In genomic region chr4:141117935-141118334, GRCh38 we compare ENCODE assay signal across 31 cellular contexts. TPM values are rescaled to one million over a fixed set of nuclear protein-coding genes. Genes with fewer than 3 reads are reported as not detected.
"Had no signal": no experiment of that assay in that cellular context is flagged by ENCODE, and none has a peak within 500 bp of the region (broad histone marks: within the 10 kb centered on the region; RNA-seq: fewer than 3 reads in every experiment).

No MANE protein-coding gene starts in this region.

- ATAC-seq: activated CD4-positive, alpha-beta T cell treated with anti-CD3 and anti-CD28 coated beads for 36 hours; activated CD4-positive, CD25-positive, alpha-beta regulatory T cell treated with anti-CD3 and anti-CD28 coated beads, Interleukin-2, amount 50 U/mL, for 24 hours; activated CD8-positive, alpha-beta memory T cell treated with anti-CD3 and anti-CD28 coated beads, Interleukin-2, amount 10 ng/mL, durations not matched to agents 7 days and 5 days; activated CD8-positive, alpha-beta T cell treated with anti-CD3 and anti-CD28 coated beads, Interleukin-2, amount 10 ng/mL, durations not matched to agents 7 days and 5 days; activated naive CD8-positive, alpha-beta T cell treated with anti-CD3 and anti-CD28 coated beads, Interleukin-2, amount 50 U/mL, for 24 hours; WTC11 had no signal

- H3K4me1 ChIP-seq: ascending aorta had no signal

- H3K36me3 ChIP-seq: ascending aorta, cardiac muscle cell, WERI-Rb-1 had no signal

- H3K27me3 ChIP-seq: ascending aorta, cardiac muscle cell had no signal

- FAIRE-seq: bronchial epithelial cell had no signal

- DNase-seq: activated CD4-positive, alpha-beta memory T cell treated with anti-CD3 and anti-CD28 coated beads, Interleukin-2, amount 10 ng/mL, durations not matched to agents 7 days and 5 days; activated CD4-positive, alpha-beta T cell treated with anti-CD3 and anti-CD28 coated beads for 1 hour; activated CD4-positive, alpha-beta T cell treated with anti-CD3 and anti-CD28 coated beads for 36 hours; activated CD4-positive, alpha-beta T cell treated with anti-CD3 and anti-CD28 coated beads for 48 hours; activated CD4-positive, alpha-beta T cell treated with anti-CD3 and anti-CD28 coated beads, Interleukin-2, amount 10 ng/mL, durations not matched to agents 7 days and 5 days; activated CD4-positive, alpha-beta T cell treated with anti-CD3 and anti-CD28 coated beads, Interleukin-2, amount 50 U/mL, for 48 hours; activated CD4-positive, CD25-positive, alpha-beta regulatory T cell; activated CD8-positive, alpha-beta memory T cell treated with anti-CD3 and anti-CD28 coated beads for 24 hours; activated CD8-positive, alpha-beta memory T cell treated with anti-CD3 and anti-CD28 coated beads, Interleukin-2, amount 10 ng/mL, durations not matched to agents 7 days and 5 days; activated CD8-positive, alpha-beta memory T cell treated with anti-CD3 and anti-CD28 coated beads, Interleukin-2, amount 50 U/mL, for 48 hours; activated CD8-positive, alpha-beta T cell treated with anti-CD3 and anti-CD28 coated beads, Interleukin-2, amount 10 ng/mL, durations not matched to agents 7 days and 5 days; activated effector memory CD4-positive, alpha-beta T cell treated with Interleukin-2 at 50 U/mL for 16 hours; activated gamma-delta T cell; activated naive CD4-positive, alpha-beta T cell treated with anti-CD3 and anti-CD28 coated beads, Interleukin-2, amount 10 ng/mL, durations not matched to agents 7 days and 5 days; activated naive CD4-positive, alpha-beta T cell treated with Interleukin-2 at 50 U/mL for 16 hours; activated naive CD8-positive, alpha-beta T cell treated with anti-CD3 and anti-CD28 coated beads, Interleukin-2, amount 10 ng/mL, durations not matched to agents 7 days and 5 days; activated naive CD8-positive, alpha-beta T cell treated with anti-CD3 and anti-CD28 coated beads, Interleukin-2, amount 50 U/mL, for 24 hours; activated T-cell treated with anti-CD3 and anti-CD28 coated beads, Interleukin-2, amount 50 U/mL, for 24 hours; activated T-cell treated with anti-CD3 and anti-CD28 coated beads, Interleukin-2, amount 50 U/mL, for 48 hours; amygdala; anterior cingulate cortex; caudate nucleus; cerebellar nuclear complex; T-helper 2 cell; T-helper 9 cell; WERI-Rb-1 had no signal

- H3K27ac ChIP-seq: ascending aorta, cardiac muscle cell, WERI-Rb-1 had no signal

- H3K4me3 ChIP-seq: ascending aorta, cardiac muscle cell had no signal

RNA-seq across cellular contexts. Expression of gene RNF150, which starts 15.3 kb away (rescaled TPM):
- total RNA-seq: activated CD4-positive, alpha-beta memory T cell treated with anti-CD3 and anti-CD28 coated beads, Interleukin-2, amount 10 ng/mL, durations not matched to agents 7 days and 5 days; activated CD8-positive, alpha-beta T cell treated with anti-CD3 and anti-CD28 coated beads, Interleukin-2, amount 10 ng/mL, durations not matched to agents 7 days and 5 days; activated naive CD8-positive, alpha-beta T cell treated with anti-CD3 and anti-CD28 coated beads, Interleukin-2, amount 10 ng/mL, durations not matched to agents 7 days and 5 days had no signal
